21 cellular contexts compared by ENCODE assay signal in the genomic region with DNA sequence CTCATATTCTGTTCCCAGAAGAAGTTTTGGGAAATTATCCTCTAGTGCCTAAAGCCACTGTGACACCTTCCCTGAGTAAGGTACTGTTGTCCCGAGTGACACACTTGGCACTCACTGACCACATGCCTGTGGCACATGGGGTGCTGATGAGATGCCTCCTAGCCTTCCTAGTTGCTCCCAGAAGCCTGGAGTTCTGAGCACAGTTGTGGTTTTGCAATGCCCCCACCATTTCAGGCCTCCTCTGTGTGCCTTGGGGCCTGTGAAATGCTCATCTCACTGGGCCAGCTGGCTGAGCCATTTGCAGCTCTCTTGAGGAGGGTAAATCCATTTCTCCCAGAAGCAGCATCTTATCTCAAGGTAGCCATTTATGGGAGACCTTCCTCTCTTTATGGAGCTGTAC.
DNase-seq lines count a peak whose midpoint lies in the region; ATAC-seq, FAIRE-seq and TF ChIP-seq lines count a peak whose summit lies in the region.
"Had no signal": no experiment of that assay in that cellular context is flagged by ENCODE, and none has a peak within 500 bp of the region (broad histone marks: within the 10 kb centered on the region; RNA-seq: fewer than 3 reads in every experiment).

No MANE protein-coding gene starts in this region.

- no peak overlapping the region for H4K91ac ChIP-seq in mesenchymal stem cell (ENCODE audit: low read length)

- H3K36me3 ChIP-seq in kidney (ENCODE audit: control insufficient read depth in 1 of 2, insufficient read depth in 2 of 2, low read length in 2 of 2): peaks cover 0 to 6% of the 10 kb centered on the region in 2 donors
- H3K36me3 ChIP-seq in spleen: peaks cover 0 to 100% (median 80%) of the 10 kb centered on the region in 6 donors
- peaks cover 10 to 64% of the 10 kb centered on the region in 2 experiments for H3K36me3 ChIP-seq in mesenchymal stem cell (ENCODE audit: control insufficient read depth in 1 of 2, insufficient read depth in 2 of 2, low read depth in 1 of 2, low read length in 2 of 2)

- TF ChIP-seq CTCF in activated CD8-positive, alpha-beta T cell treated with anti-CD3 and anti-CD28 coated beads for 36 hours (IDR thresholded peaks at IDR 0.05): no peak
- TF ChIP-seq CTCF in kidney (IDR thresholded peaks at IDR 0.05; ENCODE audit: borderline replicate concordance, extremely low read depth, insufficient read depth) (no peak), spleen (IDR thresholded peaks at IDR 0.05 in 8 of 11, conservative IDR thresholded peaks at IDR 0.05 in 3 of 11) (no peak)

- H4K8ac ChIP-seq in mesenchymal stem cell (ENCODE audit: low read length): no peak overlapping the region

- FAIRE-seq in kidney (lab: Jason Lieb, UNC): no peak
- FAIRE-seq: GM12891, GM18507 had no signal

- no peak overlapping the region for H3K23ac ChIP-seq in mesenchymal stem cell (ENCODE audit: low read length in 2 of 2)

- POLR2A ChIA-PET in activated CD8-positive, alpha-beta T cell treated with anti-CD3 and anti-CD28 coated beads, Interleukin-2, amount 10 ng/mL, durations not matched to agents 7 days and 5 days (lab: Charles Lee): interaction anchor here (0.7 kb wide), 1 partner anchor 88 kb away, joined by 3 read pairs; no protein-coding TSS in a partner anchor
- POLR2A ChIA-PET in activated CD8-positive, alpha-beta T cell treated with anti-CD3 and anti-CD28 coated beads for 36 hours (lab: Charles Lee): no interaction called here

- peaks cover 1% of the 10 kb centered on the region for H3K79me1 ChIP-seq in mesenchymal stem cell (replicated peaks; ENCODE audit: low read length, poor library complexity, severe bottlenecking)

- H3K27ac ChIP-seq in kidney (ENCODE audit: low read depth in 2 of 2, low read length in 2 of 2) (no peak overlapping the region), spleen (no peak overlapping the region), mesenchymal stem cell (ENCODE audit: low read length, poor library complexity, severe bottlenecking) (no peak overlapping the region)
- H3K27ac ChIP-seq: 22Rv1, SJSA1 had no signal

- H2AFZ ChIP-seq in mesenchymal stem cell (ENCODE audit: low read depth, low read length): no peak overlapping the region

- H3K9ac ChIP-seq in kidney (ENCODE audit: low read length in 2 of 2) (no peak overlapping the region), mesenchymal stem cell (ENCODE audit: low read length) (no peak overlapping the region)

- no peak for TF ChIP-seq POLR2A in spleen (IDR thresholded peaks at IDR 0.05)

- H3K27ac Mint-ChIP-seq in activated CD8-positive, alpha-beta T cell treated with anti-CD3 and anti-CD28 coated beads, Interleukin-2, amount 10 ng/mL, durations not matched to agents 7 days and 5 days: peak overlapping the region; percentile 47
- H3K27ac Mint-ChIP-seq in activated CD8-positive, alpha-beta T cell treated with anti-CD3 and anti-CD28 coated beads for 36 hours: no peak overlapping the region

- no peak for ATAC-seq in activated CD8-positive, alpha-beta T cell treated with anti-CD3 and anti-CD28 coated beads, Interleukin-2, amount 10 ng/mL, durations not matched to agents 7 days and 5 days
- no peak for ATAC-seq in activated CD8-positive, alpha-beta T cell treated with anti-CD3 and anti-CD28 coated beads for 36 hours
- ATAC-seq in HG03354 (IDR thresholded peaks at IDR 0.05; ENCODE audit: poor library complexity, severe bottlenecking, unreplicated experiment): no peak

- H3K4me2 ChIP-seq in mesenchymal stem cell (ENCODE audit: low read length, poor library complexity, severe bottlenecking): no peak overlapping the region

- H3K4me3 Mint-ChIP-seq in activated CD8-positive, alpha-beta T cell treated with anti-CD3 and anti-CD28 coated beads, Interleukin-2, amount 10 ng/mL, durations not matched to agents 7 days and 5 days: no peak overlapping the region
- H3K4me3 Mint-ChIP-seq in activated CD8-positive, alpha-beta T cell treated with anti-CD3 and anti-CD28 coated beads for 36 hours: no peak overlapping the region
- H3K4me3 Mint-ChIP-seq: IgD-negative memory B cell had no signal

- no peak overlapping the region for H2BK120ac ChIP-seq in mesenchymal stem cell (ENCODE audit: low read depth, low read length)

- H3K36me3 Mint-ChIP-seq in activated CD8-positive, alpha-beta T cell treated with anti-CD3 and anti-CD28 coated beads, Interleukin-2, amount 10 ng/mL, durations not matched to agents 7 days and 5 days (ENCODE audit: low read depth): peaks cover 61% of the 10 kb centered on the region
- peaks cover 39% of the 10 kb centered on the region for H3K36me3 Mint-ChIP-seq in activated CD8-positive, alpha-beta T cell treated with anti-CD3 and anti-CD28 coated beads for 36 hours (ENCODE audit: low read depth)

- H3K4ac ChIP-seq in mesenchymal stem cell (ENCODE audit: low read depth in 1 of 2, low read length in 2 of 2): no peak overlapping the region

- no peak overlapping the region for H3K18ac ChIP-seq in mesenchymal stem cell (ENCODE audit: low read depth in 1 of 2, low read length in 2 of 2)

- H3K4me1 ChIP-seq in kidney (ENCODE audit: control insufficient read depth in 1 of 2, insufficient read depth in 1 of 2, low read depth in 1 of 2, low read length in 2 of 2) (no peaks in the 10 kb centered on the region), spleen (peaks cover 0 to 24% (median 6%) of the 10 kb centered on the region in 6 donors), mesenchymal stem cell (ENCODE audit: control insufficient read depth, insufficient read depth, low read depth, low read length) (peaks cover 4% of the 10 kb centered on the region)

- H3K27me3 Mint-ChIP-seq in activated CD8-positive, alpha-beta T cell treated with anti-CD3 and anti-CD28 coated beads, Interleukin-2, amount 10 ng/mL, durations not matched to agents 7 days and 5 days (ENCODE audit: low read depth): no peaks in the 10 kb centered on the region
- no peaks in the 10 kb centered on the region for H3K27me3 Mint-ChIP-seq in activated CD8-positive, alpha-beta T cell treated with anti-CD3 and anti-CD28 coated beads for 36 hours
- H3K27me3 Mint-ChIP-seq: IgD-negative memory B cell had no signal

- intact Hi-C loops in activated CD8-positive, alpha-beta T cell treated with anti-CD3 and anti-CD28 coated beads for 36 hours (cut with micrococcal nuclease): loop anchor here (10.0 kb wide), 2 partner anchors 61 to 91 kb away; a partner anchor contains a TSS
- intact Hi-C loops in kidney (cut with DNase I): no loop called here
- intact Hi-C loops in spleen (cut with DNase I; ENCODE audit: low total_unique reads): loop anchor here (10.0 kb wide), 1 partner anchor 161 kb away; no protein-coding TSS in a partner anchor

- no peak overlapping the region for H2AK5ac ChIP-seq in mesenchymal stem cell (ENCODE audit: low read length, severe bottlenecking)

- no peaks in the 10 kb centered on the region for H3K9me3 Mint-ChIP-seq in activated CD8-positive, alpha-beta T cell treated with anti-CD3 and anti-CD28 coated beads, Interleukin-2, amount 10 ng/mL, durations not matched to agents 7 days and 5 days (ENCODE audit: insufficient read depth)
- no peaks in the 10 kb centered on the region for H3K9me3 Mint-ChIP-seq in activated CD8-positive, alpha-beta T cell treated with anti-CD3 and anti-CD28 coated beads for 36 hours
- H3K9me3 Mint-ChIP-seq: IgD-negative memory B cell had no signal

- H3K27me3 ChIP-seq in spleen (replicated peaks in 1 of 7): no peaks in the 10 kb centered on the region
- no peaks in the 10 kb centered on the region for H3K27me3 ChIP-seq in mesenchymal stem cell (ENCODE audit: control insufficient read depth in 1 of 2, insufficient read depth in 1 of 2, low read length in 2 of 2)
- H3K27me3 ChIP-seq: SJSA1 had no signal

- H3K9me3 ChIP-seq in kidney (ENCODE audit: control insufficient read depth in 1 of 2, low read length in 2 of 2) (no peaks in the 10 kb centered on the region), spleen (no peaks in the 10 kb centered on the region), mesenchymal stem cell (ENCODE audit: control insufficient read depth, low read length) (no peaks in the 10 kb centered on the region)
- H3K9me3 ChIP-seq: HAP-1, SJSA1 had no signal

- peaks cover 17% of the 10 kb centered on the region for H3K4me1 Mint-ChIP-seq in activated CD8-positive, alpha-beta T cell treated with anti-CD3 and anti-CD28 coated beads, Interleukin-2, amount 10 ng/mL, durations not matched to agents 7 days and 5 days (ENCODE audit: low read depth)
- H3K4me1 Mint-ChIP-seq in activated CD8-positive, alpha-beta T cell treated with anti-CD3 and anti-CD28 coated beads for 36 hours (ENCODE audit: low read depth): peaks cover 18% of the 10 kb centered on the region

- 83 to 100% (median 92%) methylated on average over 1 of the region's 1 CpG for WGBS in spleen, 5 donors
- WGBS in mesenchymal stem cell: 95% methylated on average over 1 of the region's 1 CpG

- no peak overlapping the region for H2BK15ac ChIP-seq in mesenchymal stem cell (ENCODE audit: low read depth, poor library complexity, severe bottlenecking)

- H3K14ac ChIP-seq in mesenchymal stem cell (ENCODE audit: low read length in 2 of 2): no peak overlapping the region

- no peak for DNase-seq in activated CD8-positive, alpha-beta T cell treated with anti-CD3 and anti-CD28 coated beads, Interleukin-2, amount 10 ng/mL, durations not matched to agents 7 days and 5 days
- DNase-seq in activated CD8-positive, alpha-beta T cell treated with anti-CD3 and anti-CD28 coated beads for 36 hours: no peak
- DNase-seq in M059J (ENCODE audit: low read depth) (peak; percentile 18), kidney (peak; percentile 16), spleen (peak; percentile 6), NCI-H510A treated with DMSO at 0.1 percent for 48 hours (lab: John Stamatoyannopoulos, UW) (no peak), mesenchymal stem cell (no peak)
- DNase-seq: DND-41; GDM1; Kasumi-1; NCI-H187 treated with DMSO at 0.1 percent for 48 hours; NCI-H345; NCI-H526 treated with DMSO at 0.1 percent for 48 hours; NK-92 treated with Interleukin-12 subunit alpha and Interleukin-12 subunit beta, amount 100 ng/mL, for 24 hours had no signal

- no peak overlapping the region for H2BK12ac ChIP-seq in mesenchymal stem cell (ENCODE audit: low read length in 2 of 2)

- no peak overlapping the region for H2BK5ac ChIP-seq in mesenchymal stem cell (ENCODE audit: low read depth, low read length, poor library complexity, severe bottlenecking)

- CTCF ChIA-PET in activated CD8-positive, alpha-beta T cell treated with anti-CD3 and anti-CD28 coated beads, Interleukin-2, amount 10 ng/mL, durations not matched to agents 7 days and 5 days (lab: Charles Lee): interaction anchor here (9.9 kb wide), 1 partner anchor 42 kb away, joined by 308 read pairs; no protein-coding TSS in a partner anchor
- CTCF ChIA-PET in activated CD8-positive, alpha-beta T cell treated with anti-CD3 and anti-CD28 coated beads for 36 hours (lab: Charles Lee): interaction anchor here (10.0 kb wide), 1 partner anchor 43 kb away, joined by 213 read pairs; no protein-coding TSS in a partner anchor

- no peak overlapping the region for H3K4me3 ChIP-seq in kidney (ENCODE audit: low read length in 2 of 2)
- no peak overlapping the region for H3K4me3 ChIP-seq in spleen
- no peak overlapping the region for H3K4me3 ChIP-seq in mesenchymal stem cell (ENCODE audit: insufficient read depth in 1 of 2, low read depth in 1 of 2, low read length in 2 of 2)
- H3K4me3 ChIP-seq: HAP-1, SJSA1 had no signal

Comparison
In these comparisons a context has a peak if more than half of its experiments do, and no peak if none do; other contexts are left out.
1. DNase-seq: peak in M059J (single experiment), kidney (single experiment) and spleen (single experiment); none in activated CD8-positive, alpha-beta T cell treated with anti-CD3 and anti-CD28 coated beads, Interleukin-2, amount 10 ng/mL, durations not matched to agents 7 days and 5 days (single experiment), activated CD8-positive, alpha-beta T cell treated with anti-CD3 and anti-CD28 coated beads for 36 hours (single experiment), NCI-H510A treated with DMSO at 0.1 percent for 48 hours (single experiment) and mesenchymal stem cell (single experiment).